Comparison of ENCODE assay signal across 2 cellular contexts in the genomic region with DNA sequence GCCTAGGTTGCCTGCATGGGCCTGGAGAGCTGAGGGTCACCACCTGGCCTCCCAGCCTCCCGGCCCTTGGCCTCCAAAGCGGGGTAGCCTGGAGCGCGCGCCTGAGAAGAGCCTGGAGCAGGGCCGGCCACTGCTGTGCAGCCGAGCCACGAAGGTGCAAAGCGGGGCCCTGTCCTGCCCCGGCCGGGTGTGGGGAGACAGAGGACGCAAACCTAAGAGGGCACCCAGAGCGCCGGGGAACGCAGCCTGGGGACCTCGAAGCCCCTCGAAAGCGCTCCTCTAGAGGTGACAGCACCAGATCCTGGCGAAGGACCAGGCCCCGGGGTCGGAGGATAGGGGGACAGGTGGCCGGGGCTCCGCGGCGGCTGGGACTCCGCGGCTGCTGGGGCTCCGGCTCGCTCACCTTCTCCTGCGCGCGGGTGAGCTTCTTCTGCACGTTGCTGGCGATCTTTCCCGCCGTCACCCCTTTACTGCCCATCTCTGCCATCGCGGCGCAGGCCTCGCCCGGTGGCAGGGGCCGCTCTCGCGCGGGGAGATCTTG.
A peak's percentile ranks its signal among the peaks of the same experiment; 100 is the strongest.
TF ChIP-seq lines count a peak whose summit lies in the region.

No MANE protein-coding gene starts in this region.

TF ChIP-seq in HCT116, 20 proteins besides CTCF, POLR2A, EP300 and RAD21:
- TF ChIP-seq EZH2phosphoT487 (IDR thresholded peaks at IDR 0.05; ENCODE audit: borderline replicate concordance) = no peak
- TF ChIP-seq, protein P1, sequence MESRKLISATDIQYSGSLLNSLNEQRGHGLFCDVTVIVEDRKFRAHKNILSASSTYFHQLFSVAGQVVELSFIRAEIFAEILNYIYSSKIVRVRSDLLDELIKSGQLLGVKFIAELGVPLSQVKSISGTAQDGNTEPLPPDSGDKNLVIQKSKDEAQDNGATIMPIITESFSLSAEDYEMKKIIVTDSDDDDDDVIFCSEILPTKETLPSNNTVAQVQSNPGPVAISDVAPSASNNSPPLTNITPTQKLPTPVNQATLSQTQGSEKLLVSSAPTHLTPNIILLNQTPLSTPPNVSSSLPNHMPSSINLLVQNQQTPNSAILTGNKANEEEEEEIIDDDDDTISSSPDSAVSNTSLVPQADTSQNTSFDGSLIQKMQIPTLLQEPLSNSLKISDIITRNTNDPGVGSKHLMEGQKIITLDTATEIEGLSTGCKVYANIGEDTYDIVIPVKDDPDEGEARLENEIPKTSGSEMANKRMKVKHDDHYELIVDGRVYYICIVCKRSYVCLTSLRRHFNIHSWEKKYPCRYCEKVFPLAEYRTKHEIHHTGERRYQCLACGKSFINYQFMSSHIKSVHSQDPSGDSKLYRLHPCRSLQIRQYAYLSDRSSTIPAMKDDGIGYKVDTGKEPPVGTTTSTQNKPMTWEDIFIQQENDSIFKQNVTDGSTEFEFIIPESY (IDR thresholded peaks at IDR 0.05; ENCODE audit: extremely low read depth, insufficient replicate concordance, low read length) = no peak
- no peak for TF ChIP-seq JUND (IDR thresholded peaks at IDR 0.05)
- TF ChIP-seq ATF3 (IDR thresholded peaks at IDR 0.05) = no peak
- peak; percentile 52 for TF ChIP-seq ZFX (IDR thresholded peaks at IDR 0.05)

TF ChIP-seq in HepG2, 621 proteins besides CTCF, POLR2A, EP300 and RAD21:
- TF ChIP-seq ZNF790 (CRISPR knock-in tag; IDR thresholded peaks at IDR 0.05; ENCODE audit: borderline replicate concordance) (no peak), ZNF451 (CRISPR knock-in tag; IDR thresholded peaks at IDR 0.05) (0 out of 2 replicates have a peak, but pooled peaks have one; percentile 8), ZXDC (CRISPR knock-in tag; IDR thresholded peaks at IDR 0.05) (0 out of 2 replicates have a peak, but pooled peaks have one; percentile 58), ZNF354B (CRISPR knock-in tag; IDR thresholded peaks at IDR 0.05) (no peak), TFDP1 (CRISPR knock-in tag; IDR thresholded peaks at IDR 0.05; ENCODE audit: borderline replicate concordance) (0 out of 2 replicates have a peak, but pooled peaks have one; percentile 20), CHD4 (IDR thresholded peaks at IDR 0.05; ENCODE audit: borderline replicate concordance, low read length) (no peak), MTF2 (CRISPR knock-in tag; IDR thresholded peaks at IDR 0.05; ENCODE audit: borderline replicate concordance) (peak; percentile 89), ZNF770 (CRISPR knock-in tag; IDR thresholded peaks at IDR 0.05) (peak; percentile 87), EZH2 (conservative IDR thresholded peaks at IDR 0.05; ENCODE audit: low read depth, low read length) (0 out of 2 replicates have a peak, but pooled peaks have one; percentile 31), NFKB2 (CRISPR knock-in tag; IDR thresholded peaks at IDR 0.05; ENCODE audit: borderline replicate concordance) (0 out of 2 replicates have a peak, but pooled peaks have one; percentile 6), MAX (IDR thresholded peaks at IDR 0.05) (peak; percentile 45; the same call in 1 of the 2 replicates)
